ENCODE assay signal across 8 cellular contexts in genomic region chr11:109946322-109946846, GRCh38.
DNase-seq lines count a peak whose midpoint lies in the region; ATAC-seq and TF ChIP-seq lines count a peak whose summit lies in the region.

No MANE protein-coding gene starts in this region.

- H3K36me3 ChIP-seq in esophagus muscularis mucosa (no peaks in the 10 kb centered on the region), muscle layer of duodenum (ENCODE audit: control insufficient read depth in 1 of 2, insufficient read depth in 2 of 2, low read length in 2 of 2) (peaks cover 0 to 3% of the 10 kb centered on the region in 2 donors)

- no peak for TF ChIP-seq POLR2A in esophagus muscularis mucosa (IDR thresholded peaks at IDR 0.05; ENCODE audit: low read depth)

- no peaks in the 10 kb centered on the region for H3K9me3 ChIP-seq in esophagus muscularis mucosa
- no peaks in the 10 kb centered on the region for H3K9me3 ChIP-seq in muscle layer of duodenum (ENCODE audit: control insufficient read depth in 1 of 2, low read length in 2 of 2)

- H3K27me3 ChIP-seq in esophagus muscularis mucosa = no peaks in the 10 kb centered on the region
- H3K27me3 ChIP-seq in muscle layer of duodenum (ENCODE audit: low read depth, low read length) = no peaks in the 10 kb centered on the region

- peak; percentile 82 for DNase-seq in DMS 273 (lab: John Stamatoyannopoulos, UW; ENCODE audit: unreplicated experiment)
- peak; percentile 65 for DNase-seq in HK-2 (ENCODE audit: unreplicated experiment)
- peak; percentile 77 for DNase-seq in NCI-H774 (lab: John Stamatoyannopoulos, UW)
- peak; percentile 11 to 26 (median 24) for DNase-seq in activated CD8-positive, alpha-beta memory T cell treated with anti-CD3 and anti-CD28 coated beads for 48 hours (ENCODE audit: low read depth in 2 of 3, low spot score in 2 of 3)
- peak; percentile 97 for DNase-seq in esophagus muscularis mucosa (ENCODE audit: extremely low spot score)
- DNase-seq in stimulated activated naive CD4-positive, alpha-beta T cell treated with Interleukin-2 at 50 U/mL for 16 hours (lab: John Stamatoyannopoulos, UW) = peak; percentile 28

- peak; percentile 87 for ATAC-seq in GM21360 (IDR thresholded peaks at IDR 0.05; ENCODE audit: unreplicated experiment)

- peak overlapping the region; percentile 49 to 72 (median 64) for H3K27ac ChIP-seq in esophagus muscularis mucosa (replicated peaks in 1 of 4)
- no peak overlapping the region for H3K27ac ChIP-seq in muscle layer of duodenum (ENCODE audit: low read length)

- peak; percentile 89 to 97 (median 92) for TF ChIP-seq CTCF in esophagus muscularis mucosa (IDR thresholded peaks at IDR 0.05)

- 13% methylated on average over 8 of the region's 8 CpGs for WGBS in esophagus muscularis mucosa

- TF ChIP-seq EP300 in esophagus muscularis mucosa (IDR thresholded peaks at IDR 0.05) = no peak

- H3K4me1 ChIP-seq in esophagus muscularis mucosa = peaks cover 4 to 7% (median 5%) of the 10 kb centered on the region in 4 donors
- H3K4me1 ChIP-seq in muscle layer of duodenum (ENCODE audit: control insufficient read depth in 1 of 2, insufficient read depth in 2 of 2, low read length in 2 of 2) = no peaks in the 10 kb centered on the region

- peak overlapping the region; percentile 28 to 49 (median 37) for H3K4me3 ChIP-seq in esophagus muscularis mucosa
- H3K4me3 ChIP-seq in muscle layer of duodenum (ENCODE audit: low read depth in 1 of 2, low read length in 2 of 2) = peak overlapping the region; percentile 31 to 47

- intact Hi-C loops in esophagus muscularis mucosa (cut with DNase I) = loop anchor here (2.0 to 10.0 kb wide), 4 partner anchors 146 to 428 kb away; partner anchors contain the start of gene ZC3H12C

Comparison
In these comparisons a context has a peak if more than half of its experiments do, and no peak if none do; other contexts are left out.
1. DNase-seq: peak in every context shown above with its lines; median percentile 97 in esophagus muscularis mucosa; 82 in DMS 273; 77 in NCI-H774; 65 in HK-2; 28 in stimulated activated naive CD4-positive, alpha-beta T cell treated with Interleukin-2 at 50 U/mL for 16 hours; 24 in activated CD8-positive, alpha-beta memory T cell treated with anti-CD3 and anti-CD28 coated beads for 48 hours.